ENCODE assay signal across 1 cellular context in the genomic region with DNA sequence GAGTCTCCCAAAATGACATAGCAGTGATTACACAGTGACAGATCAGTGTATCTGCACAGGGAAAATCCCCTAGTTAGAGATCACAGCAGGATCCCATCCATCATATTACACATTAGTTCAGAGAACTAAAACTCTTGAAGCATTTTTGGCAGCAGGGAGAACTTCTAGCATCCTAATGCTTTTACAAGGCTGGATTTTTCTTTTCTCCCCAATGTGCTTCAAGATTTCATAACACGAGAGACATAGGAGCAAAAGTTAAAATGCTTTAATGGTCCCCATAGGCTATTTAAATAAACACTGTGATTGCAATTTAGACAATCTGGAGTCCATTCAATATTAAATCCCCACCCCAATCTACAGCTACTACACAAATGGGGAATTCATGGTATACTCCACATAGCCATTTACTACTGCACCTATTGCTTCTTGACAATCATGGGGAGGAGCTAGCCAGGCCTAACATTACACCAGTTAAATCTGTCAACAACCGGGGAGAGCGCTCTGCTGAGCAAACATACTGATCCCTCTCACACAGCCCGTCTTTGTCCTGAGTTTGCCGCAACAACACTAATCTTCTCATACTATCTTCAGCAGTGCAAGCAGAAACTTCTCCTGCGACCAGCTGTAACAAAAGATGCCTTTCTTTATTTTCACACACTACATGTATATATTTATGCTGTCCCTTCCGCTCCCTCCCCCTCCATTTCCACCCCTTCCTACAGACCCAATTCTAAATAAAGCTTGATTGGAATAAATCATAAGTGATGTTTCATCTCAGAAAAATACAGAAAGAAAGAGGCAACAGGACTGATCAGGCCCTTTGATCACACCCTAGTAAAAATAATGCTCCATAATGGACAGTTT.
TF ChIP-seq lines count a peak whose summit lies in the region.

No MANE protein-coding gene starts in this region.

TF ChIP-seq in HepG2, 621 proteins besides CTCF, POLR2A, EP300 and RAD21 (continued from another document and continues in another):
- TF ChIP-seq ZNF343 (CRISPR knock-in tag; IDR thresholded peaks at IDR 0.05) (no peak), ZNF75D (CRISPR knock-in tag; IDR thresholded peaks at IDR 0.05; ENCODE audit: borderline replicate concordance) (no peak), ZNF234 (CRISPR knock-in tag; conservative IDR thresholded peaks at IDR 0.05) (no peak), RFXANK (CRISPR knock-in tag; IDR thresholded peaks at IDR 0.05) (0 out of 2 replicates have a peak, but pooled peaks have one; percentile 51), HMGXB3 (CRISPR knock-in tag; IDR thresholded peaks at IDR 0.05; ENCODE audit: borderline replicate concordance) (peak; percentile 62; the same call in 1 of the 2 replicates), NFRKB (IDR thresholded peaks at IDR 0.05) (no peak), ZNF468 (CRISPR knock-in tag; IDR thresholded peaks at IDR 0.05) (no peak), ZNF484 (CRISPR knock-in tag; IDR thresholded peaks at IDR 0.05; ENCODE audit: borderline replicate concordance, low read depth) (no peak), SOX5 (CRISPR knock-in tag; IDR thresholded peaks at IDR 0.05; ENCODE audit: borderline replicate concordance) (peak; percentile 98), ZNF235 (CRISPR knock-in tag; IDR thresholded peaks at IDR 0.05; ENCODE audit: borderline replicate concordance) (no peak), KDM6A (CRISPR knock-in tag; IDR thresholded peaks at IDR 0.05; ENCODE audit: low read depth) (peak; percentile 57; the same call in 1 of the 2 replicates), TBX2 (CRISPR knock-in tag; IDR thresholded peaks at IDR 0.05; ENCODE audit: borderline replicate concordance) (peak; percentile 98), CENPBD1 (CRISPR knock-in tag; IDR thresholded peaks at IDR 0.05; ENCODE audit: borderline replicate concordance, low read depth) (no peak), ZNF83 (CRISPR knock-in tag; IDR thresholded peaks at IDR 0.05; ENCODE audit: borderline replicate concordance) (no peak), ZNF367 (CRISPR knock-in tag; IDR thresholded peaks at IDR 0.05; ENCODE audit: borderline replicate concordance) (no peak), SALL1 (CRISPR knock-in tag; IDR thresholded peaks at IDR 0.05) (peak; percentile 99), HNF4A (CRISPR knock-in tag; IDR thresholded peaks at IDR 0.05) (peak; percentile 68), RNF219 (CRISPR knock-in tag; IDR thresholded peaks at IDR 0.05) (no peak), TEAD2 (CRISPR knock-in tag; IDR thresholded peaks at IDR 0.05) (no peak), TSC22D2 (CRISPR knock-in tag; IDR thresholded peaks at IDR 0.05; ENCODE audit: borderline replicate concordance) (no peak), SMC3 (IDR thresholded peaks at IDR 0.05; ENCODE audit: low read length) (peak; percentile 21; the same call in 1 of the 2 replicates), ZBTB44 (CRISPR knock-in tag; IDR thresholded peaks at IDR 0.05) (no peak), HOXA7 (CRISPR knock-in tag; IDR thresholded peaks at IDR 0.05) (no peak), BHLHE40 (IDR thresholded peaks at IDR 0.05; ENCODE audit: low read length) (no peak), GABPB1 (CRISPR knock-in tag; IDR thresholded peaks at IDR 0.05) (peak; percentile 26; the same call in 1 of the 2 replicates), FOXO1 (CRISPR knock-in tag; IDR thresholded peaks at IDR 0.05) (peak; percentile 96), KLF11 (CRISPR knock-in tag; IDR thresholded peaks at IDR 0.05) (0 out of 2 replicates have a peak, but pooled peaks have one; percentile 21), CBFB (CRISPR knock-in tag; IDR thresholded peaks at IDR 0.05) (peak; percentile 33; the same call in 1 of the 2 replicates), ZBTB21 (CRISPR knock-in tag; IDR thresholded peaks at IDR 0.05) (no peak), CHD4 (IDR thresholded peaks at IDR 0.05; ENCODE audit: borderline replicate concordance, low read length) (no peak), RARG (CRISPR knock-in tag; IDR thresholded peaks at IDR 0.05; ENCODE audit: low read depth) (no peak), HDAC1 (CRISPR knock-in tag; IDR thresholded peaks at IDR 0.05) (peak; percentile 45), KDM3A (CRISPR knock-in tag; IDR thresholded peaks at IDR 0.05; ENCODE audit: low read depth) (0 out of 2 replicates have a peak, but pooled peaks have one; percentile 46), MAFF (IDR thresholded peaks at IDR 0.05; ENCODE audit: low read depth, low read length) (peak; percentile 27; the same call in 1 of the 2 replicates), ZXDC (CRISPR knock-in tag; IDR thresholded peaks at IDR 0.05) (no peak), NR2F1 (CRISPR knock-in tag; IDR thresholded peaks at IDR 0.05) (no peak), MYNN (CRISPR knock-in tag; IDR thresholded peaks at IDR 0.05; ENCODE audit: low read depth) (no peak), ZNF143 (CRISPR knock-in tag; IDR thresholded peaks at IDR 0.05) (no peak), ZNF792 (CRISPR knock-in tag; IDR thresholded peaks at IDR 0.05) (peak; percentile 79), ZNF720 (CRISPR knock-in tag; IDR thresholded peaks at IDR 0.05) (no peak), ZC3H4 (CRISPR knock-in tag; IDR thresholded peaks at IDR 0.05; ENCODE audit: borderline replicate concordance) (no peak), U2AF2 (IDR thresholded peaks at IDR 0.05; ENCODE audit: low read depth, low read length) (no peak), SSRP1 (CRISPR knock-in tag; IDR thresholded peaks at IDR 0.05) (peak; percentile 70; the same call in 1 of the 2 replicates), ZNF552 (CRISPR knock-in tag; IDR thresholded peaks at IDR 0.05; ENCODE audit: borderline replicate concordance) (no peak), HDAC2 (CRISPR knock-in tag; IDR thresholded peaks at IDR 0.05) (peak; percentile 93), ZNF382 (CRISPR knock-in tag; IDR thresholded peaks at IDR 0.05; ENCODE audit: borderline replicate concordance) (no peak), ZNF570 (CRISPR knock-in tag; IDR thresholded peaks at IDR 0.05; ENCODE audit: borderline replicate concordance) (no peak)
- TF ChIP-seq, protein P1, sequence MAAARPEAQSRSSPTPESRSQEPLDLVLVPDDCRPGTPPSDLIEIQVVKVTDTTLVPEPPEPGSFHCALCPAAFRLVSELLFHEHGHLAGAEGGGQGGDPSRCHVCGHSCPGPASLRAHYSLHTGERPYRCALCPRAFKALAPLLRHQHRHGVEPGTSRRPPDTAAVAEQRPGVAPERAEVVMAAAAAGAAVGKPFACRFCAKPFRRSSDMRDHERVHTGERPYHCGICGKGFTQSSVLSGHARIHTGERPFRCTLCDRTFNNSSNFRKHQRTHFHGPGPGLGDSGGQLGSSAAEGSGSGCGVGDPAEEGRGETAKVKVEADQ (CRISPR knock-in tag; IDR thresholded peaks at IDR 0.05; ENCODE audit: borderline replicate concordance): no peak
- TF ChIP-seq, protein P2, sequence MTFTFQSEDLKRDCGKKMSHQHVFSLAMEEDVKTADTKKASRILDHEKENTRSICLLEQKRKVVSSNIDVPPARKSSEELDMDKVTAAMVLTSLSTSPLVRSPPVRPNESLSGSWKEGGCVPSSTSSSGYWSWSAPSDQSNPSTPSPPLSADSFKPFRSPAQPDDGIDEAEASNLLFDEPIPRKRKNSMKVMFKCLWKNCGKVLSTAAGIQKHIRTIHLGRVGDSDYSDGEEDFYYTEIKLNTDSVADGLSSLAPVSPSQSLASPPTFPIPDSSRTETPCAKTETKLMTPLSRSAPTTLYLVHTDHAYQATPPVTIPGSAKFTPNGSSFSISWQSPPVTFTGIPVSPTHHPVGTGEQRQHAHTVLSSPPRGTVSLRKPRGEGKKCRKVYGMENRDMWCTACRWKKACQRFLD (CRISPR knock-in tag; IDR thresholded peaks at IDR 0.05; ENCODE audit: borderline replicate concordance): no peak
- TF ChIP-seq, protein P3, sequence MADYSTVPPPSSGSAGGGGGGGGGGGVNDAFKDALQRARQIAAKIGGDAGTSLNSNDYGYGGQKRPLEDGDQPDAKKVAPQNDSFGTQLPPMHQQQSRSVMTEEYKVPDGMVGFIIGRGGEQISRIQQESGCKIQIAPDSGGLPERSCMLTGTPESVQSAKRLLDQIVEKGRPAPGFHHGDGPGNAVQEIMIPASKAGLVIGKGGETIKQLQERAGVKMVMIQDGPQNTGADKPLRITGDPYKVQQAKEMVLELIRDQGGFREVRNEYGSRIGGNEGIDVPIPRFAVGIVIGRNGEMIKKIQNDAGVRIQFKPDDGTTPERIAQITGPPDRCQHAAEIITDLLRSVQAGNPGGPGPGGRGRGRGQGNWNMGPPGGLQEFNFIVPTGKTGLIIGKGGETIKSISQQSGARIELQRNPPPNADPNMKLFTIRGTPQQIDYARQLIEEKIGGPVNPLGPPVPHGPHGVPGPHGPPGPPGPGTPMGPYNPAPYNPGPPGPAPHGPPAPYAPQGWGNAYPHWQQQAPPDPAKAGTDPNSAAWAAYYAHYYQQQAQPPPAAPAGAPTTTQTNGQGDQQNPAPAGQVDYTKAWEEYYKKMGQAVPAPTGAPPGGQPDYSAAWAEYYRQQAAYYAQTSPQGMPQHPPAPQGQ (CRISPR knock-in tag; IDR thresholded peaks at IDR 0.05; ENCODE audit: borderline replicate concordance): no peak
